Comparison of ENCODE assay signal across 13 cellular contexts in the genomic region with DNA sequence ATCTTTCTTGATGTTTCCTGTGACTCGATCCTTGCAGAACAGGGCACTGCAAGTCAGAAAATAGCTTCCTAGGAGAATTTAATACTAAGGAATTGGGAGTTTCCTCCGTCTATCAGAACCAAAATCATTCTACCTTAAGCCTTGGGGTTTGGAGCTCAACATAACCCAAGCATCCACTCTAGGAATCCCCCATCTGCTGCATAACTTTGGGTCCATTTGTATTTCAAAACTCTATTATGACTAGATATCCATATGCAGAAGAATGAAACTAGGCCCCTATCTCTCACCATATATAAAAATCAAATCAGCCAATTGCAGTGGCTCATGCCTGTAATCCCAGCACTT.
DNase-seq lines count a peak whose midpoint lies in the region; ATAC-seq, FAIRE-seq and TF ChIP-seq lines count a peak whose summit lies in the region.
"Had no signal": no experiment of that assay in that cellular context is flagged by ENCODE, and none has a peak within 500 bp of the region (broad histone marks: within the 10 kb centered on the region; RNA-seq: fewer than 3 reads in every experiment).

No MANE protein-coding gene starts in this region.

- no peaks in the 10 kb centered on the region for H3K36me3 ChIP-seq in endothelial cell of umbilical vein (ENCODE audit: control insufficient read depth in 2 of 2, extremely low read depth in 1 of 2, insufficient read depth in 2 of 2, low read length in 2 of 2)

- no TSS peak for BruUV-seq in endothelial cell of umbilical vein (replicated peaks; lab: Mats Ljungman, UMichigan)

- H3K9ac ChIP-seq in endothelial cell of umbilical vein (replicated peaks; ENCODE audit: extremely low read depth, insufficient read depth, low read length): no peak overlapping the region

- H3K4me1 Mint-ChIP-seq in immature natural killer cell: peaks cover 6 to 8% of the 10 kb centered on the region in 2 donors

- no peak overlapping the region for H3K27ac Mint-ChIP-seq in immature natural killer cell

- peak overlapping the region; percentile 3 for H3K4me2 ChIP-seq in endothelial cell of umbilical vein (ENCODE audit: insufficient read depth, low read length)

- H4K20me1 ChIP-seq in endothelial cell of umbilical vein (replicated peaks; ENCODE audit: control insufficient read depth, extremely low read depth, insufficient read depth, low read length): no peaks in the 10 kb centered on the region

- no peak for TF ChIP-seq CTCF in endothelial cell of umbilical vein (IDR thresholded peaks at IDR 0.05; ENCODE audit: extremely low read depth in 1 of 2, insufficient read depth in 1 of 2, low read depth in 1 of 2, low read length in 2 of 2)

- H3K4me3 ChIP-seq in endothelial cell of umbilical vein (replicated peaks in 1 of 3; ENCODE audit: insufficient read depth in 1 of 3, low read depth in 1 of 3, low read length in 3 of 3): no peak overlapping the region
- H3K4me3 ChIP-seq: dorsolateral prefrontal cortex had no signal

- no peaks in the 10 kb centered on the region for H3K9me1 ChIP-seq in endothelial cell of umbilical vein (replicated peaks; ENCODE audit: control insufficient read depth, extremely low read depth, insufficient read depth, low read length)

- no peaks in the 10 kb centered on the region for H3K36me3 Mint-ChIP-seq in immature natural killer cell

- no peaks in the 10 kb centered on the region for H3K9me3 ChIP-seq in endothelial cell of umbilical vein (replicated peaks; ENCODE audit: control insufficient read depth, insufficient read depth, low read length)

- H3K27me3 Mint-ChIP-seq in immature natural killer cell (ENCODE audit: low read depth in 3 of 3): peaks cover 2 to 4% (median 2%) of the 10 kb centered on the region in 3 donors
- H3K27me3 Mint-ChIP-seq: naive thymus-derived CD8-positive, alpha-beta T cell had no signal

- DNase-seq in endothelial cell of umbilical vein (ENCODE audit: low read depth, low spot score) (no peak), SW 1271 (lab: John Stamatoyannopoulos, UW) (no peak), Right ventricle myocardium inferior (ENCODE audit: missing footprints) (no peak), NOMO-1 treated with DMSO at 0.1 percent for 48 hours (lab: John Stamatoyannopoulos, UW; ENCODE audit: unreplicated experiment) (no peak), immature natural killer cell (no peak)
- DNase-seq: dorsolateral prefrontal cortex; H7; KG1; naive thymus-derived CD8-positive, alpha-beta T cell; NCI-H526 treated with DMSO at 0.1 percent for 48 hours had no signal

- no peak overlapping the region for H2AFZ ChIP-seq in endothelial cell of umbilical vein (ENCODE audit: low read depth, low read length)

- no peak for TF ChIP-seq POLR2A in endothelial cell of umbilical vein (IDR thresholded peaks at IDR 0.05; ENCODE audit: low read depth, low read length)

- no peaks in the 10 kb centered on the region for H3K79me2 ChIP-seq in endothelial cell of umbilical vein (ENCODE audit: control insufficient read depth, insufficient read depth, low read length)

- H3K27me3 ChIP-seq in endothelial cell of umbilical vein (ENCODE audit: control insufficient read depth in 2 of 2, insufficient read depth in 2 of 2, low read length in 2 of 2): no peaks in the 10 kb centered on the region

- peaks cover 0 to 1% (median 0%) of the 10 kb centered on the region in 6 donors for H3K9me3 Mint-ChIP-seq in immature natural killer cell

- no peak overlapping the region for H3K27ac ChIP-seq in endothelial cell of umbilical vein (ENCODE audit: insufficient read depth, low read depth, low read length)
- H3K27ac ChIP-seq: dorsolateral prefrontal cortex had no signal

- CTCF ChIA-PET in endothelial cell of umbilical vein (lab: Charles Lee): interaction anchor here (1.2 to 2.2 kb wide), 11 partner anchors 12 to 240 kb away, joined by 3 to 12 read pairs (median 6); a partner anchor contains a TSS

- no peak overlapping the region for H3K4me3 Mint-ChIP-seq in immature natural killer cell
- H3K4me3 Mint-ChIP-seq: naive thymus-derived CD8-positive, alpha-beta T cell had no signal

- ATAC-seq in GM18502 (IDR thresholded peaks at IDR 0.05; ENCODE audit: poor library complexity, unreplicated experiment) (peak; percentile 29), GM21515 (IDR thresholded peaks at IDR 0.05; ENCODE audit: unreplicated experiment) (peak; percentile 26), HG03378 (IDR thresholded peaks at IDR 0.05; ENCODE audit: unreplicated experiment) (peak; percentile 21), Right ventricle myocardium inferior (no peak)
- ATAC-seq: naive thymus-derived CD8-positive, alpha-beta T cell had no signal

- intact Hi-C loops in endothelial cell of umbilical vein (cut with micrococcal nuclease) (loop anchor here (1.0 kb wide), 1 partner anchor 95 kb away; no protein-coding TSS in a partner anchor), Right ventricle myocardium inferior (cut with DNase I) (no loop called here)

- peaks cover 15% of the 10 kb centered on the region for H3K4me1 ChIP-seq in endothelial cell of umbilical vein (ENCODE audit: control insufficient read depth, extremely low read depth, insufficient read depth, low read length)

- FAIRE-seq in endothelial cell of umbilical vein (lab: Jason Lieb, UNC): no peak

- dilution Hi-C loops in endothelial cell of umbilical vein (cut with MboI; ENCODE audit: extremely low pct_ligation_motif_present, low sequenced_read_pairs): no loop called here

- POLR2A ChIA-PET in endothelial cell of umbilical vein (lab: Charles Lee): interaction anchor here (1.1 kb wide), 1 partner anchor 63 kb away, joined by 6 read pairs; a partner anchor contains a TSS

TF ChIP-seq in endothelial cell of umbilical vein, 7 proteins besides CTCF, POLR2A, EP300 and RAD21:
- TF ChIP-seq JUN (IDR thresholded peaks at IDR 0.05; ENCODE audit: borderline replicate concordance, insufficient read depth, insufficient read length, low read depth) (no peak), GATA2 (IDR thresholded peaks at IDR 0.05; ENCODE audit: insufficient read depth, insufficient read length, low read depth, low read length) (no peak), FOS (IDR thresholded peaks at IDR 0.05; ENCODE audit: borderline replicate concordance, insufficient read depth, low read length) (no peak), MYC (IDR thresholded peaks at IDR 0.05; ENCODE audit: low read depth, low read length) (no peak), EZH2 (IDR thresholded peaks at IDR 0.05; ENCODE audit: borderline replicate concordance, low read depth, low read length, severe bottlenecking) (no peak), POLR2AphosphoS5 (IDR thresholded peaks at IDR 0.05; ENCODE audit: insufficient read depth, low read depth, low read length) (no peak)
- TF ChIP-seq, protein P1, sequence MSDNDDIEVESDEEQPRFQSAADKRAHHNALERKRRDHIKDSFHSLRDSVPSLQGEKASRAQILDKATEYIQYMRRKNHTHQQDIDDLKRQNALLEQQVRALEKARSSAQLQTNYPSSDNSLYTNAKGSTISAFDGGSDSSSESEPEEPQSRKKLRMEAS (IDR thresholded peaks at IDR 0.05; ENCODE audit: insufficient read depth, insufficient read length): no peak
